9 cellular contexts compared by ENCODE assay signal in the genomic region with DNA sequence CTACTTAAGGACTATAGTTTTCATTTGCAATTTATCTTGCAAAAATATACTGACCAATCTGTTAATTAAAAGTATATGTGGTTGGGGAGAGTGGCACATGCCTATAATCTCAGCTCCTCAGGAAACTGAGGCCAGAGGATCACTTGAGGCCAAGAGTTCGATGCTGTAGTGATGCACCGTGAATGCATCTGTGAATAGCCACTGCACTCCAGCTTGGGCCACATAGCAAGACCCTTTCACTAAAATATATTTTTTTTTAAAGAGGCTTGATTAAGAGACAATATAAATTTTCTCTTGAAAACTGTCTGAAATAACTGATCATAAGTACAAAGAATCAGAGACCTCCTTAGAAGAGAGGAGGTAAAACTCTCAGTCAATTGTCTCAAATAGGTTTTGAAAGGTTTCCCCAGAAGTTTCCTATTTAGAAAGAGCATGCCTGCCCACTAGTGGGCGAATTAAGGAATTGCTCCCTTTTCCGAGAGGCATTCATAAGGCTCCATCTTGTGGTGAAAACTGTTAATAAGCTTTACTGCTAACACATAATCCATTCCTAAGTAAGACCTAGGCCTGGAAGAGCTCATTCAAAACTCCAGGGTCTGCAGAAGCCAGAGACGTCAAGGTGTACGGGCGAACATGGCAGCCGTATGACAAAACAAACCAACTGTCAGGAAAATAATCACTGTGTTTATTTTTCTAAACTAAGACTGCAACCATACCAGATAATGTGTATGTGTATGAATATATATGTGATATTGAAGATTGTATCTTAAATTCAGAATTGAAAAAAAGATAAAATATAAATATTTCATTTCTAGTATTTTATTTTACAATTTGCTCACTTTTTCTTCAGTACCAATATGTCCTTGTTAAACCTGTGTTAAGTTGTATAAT. TPM values are rescaled to one million over a fixed set of nuclear protein-coding genes. Genes with fewer than 3 reads are reported as not detected.
DNase-seq lines count a peak whose midpoint lies in the region; ATAC-seq and TF ChIP-seq lines count a peak whose summit lies in the region.
"Had no signal": no experiment of that assay in that cellular context is flagged by ENCODE, and none has a peak within 500 bp of the region (broad histone marks: within the 10 kb centered on the region; RNA-seq: fewer than 3 reads in every experiment).

No MANE protein-coding gene starts in this region.

- H3K36me3 ChIP-seq in CD4-positive, CD25-positive, alpha-beta regulatory T cell (ENCODE audit: control insufficient read depth, insufficient read depth, low read length), result no peaks in the 10 kb centered on the region
- H3K36me3 ChIP-seq in WERI-Rb-1, result no peaks in the 10 kb centered on the region

- H3K4me1 Mint-ChIP-seq in CD4-positive, CD25-positive, alpha-beta regulatory T cell, result no peaks in the 10 kb centered on the region

- peaks cover 17% of the 10 kb centered on the region for H3K27me3 Mint-ChIP-seq in CD4-positive, CD25-positive, alpha-beta regulatory T cell

- peak; percentile 50 to 88 (median 80) for DNase-seq in CD4-positive, CD25-positive, alpha-beta regulatory T cell
- DNase-seq in GM19240 (ENCODE audit: insufficient read length, low spot score), result peak; percentile 60
- peak; percentile 75 for DNase-seq in NCI-H2227 treated with DMSO at 0.1 percent for 48 hours (lab: John Stamatoyannopoulos, UW)
- peak; percentile 58 for DNase-seq in WERI-Rb-1
- peak; percentile 89 for DNase-seq in cerebellar cortex (ENCODE audit: low spot score)
- no peak for DNase-seq in left lobe of liver (ENCODE audit: low spot score)
- peak; percentile 31 to 46 (median 34) for DNase-seq in stimulated activated CD4-positive, alpha-beta T cell treated with anti-CD3 and anti-CD28 coated beads, TNF-alpha, amount 100 ng/mL, for 24 hours (ENCODE audit: low read depth in 3 of 3)

- ATAC-seq in CD4-positive, CD25-positive, alpha-beta regulatory T cell (ENCODE audit: low read depth in 2 of 2), result peak; percentile 89 to 91
- ATAC-seq in HG03342 (IDR thresholded peaks at IDR 0.05; ENCODE audit: unreplicated experiment) (peak; percentile 92), left lobe of liver (peak; percentile 100)

- H3K9me3 ChIP-seq in CD4-positive, CD25-positive, alpha-beta regulatory T cell (ENCODE audit: control insufficient read depth in 2 of 2, low read length in 2 of 2), result no peaks in the 10 kb centered on the region
- no peaks in the 10 kb centered on the region for H3K9me3 ChIP-seq in WERI-Rb-1 (ENCODE audit: severe bottlenecking)

- no peak overlapping the region for H3K4me3 Mint-ChIP-seq in CD4-positive, CD25-positive, alpha-beta regulatory T cell

- no peaks in the 10 kb centered on the region for H3K36me3 Mint-ChIP-seq in CD4-positive, CD25-positive, alpha-beta regulatory T cell

- peaks cover 2% of the 10 kb centered on the region for H3K27me3 ChIP-seq in CD4-positive, CD25-positive, alpha-beta regulatory T cell (ENCODE audit: control insufficient read depth, insufficient read depth, low read length)
- H3K27me3 ChIP-seq in WERI-Rb-1 (ENCODE audit: insufficient read depth, low read depth, severe bottlenecking), result no peaks in the 10 kb centered on the region

- H3K9me3 Mint-ChIP-seq in CD4-positive, CD25-positive, alpha-beta regulatory T cell, result no peaks in the 10 kb centered on the region

- peak; percentile 88 for TF ChIP-seq CTCF in WERI-Rb-1 (IDR thresholded peaks at IDR 0.05; ENCODE audit: low read depth, low read length)

- H3K27ac Mint-ChIP-seq in CD4-positive, CD25-positive, alpha-beta regulatory T cell, result peak overlapping the region in 1 of 3 donors; percentile 26

- H3K4me1 ChIP-seq in CD4-positive, CD25-positive, alpha-beta regulatory T cell (ENCODE audit: control insufficient read depth, insufficient read depth, low read length, poor library complexity, severe bottlenecking), result no peaks in the 10 kb centered on the region

- no peak overlapping the region for H3K27ac ChIP-seq in CD4-positive, CD25-positive, alpha-beta regulatory T cell (ENCODE audit: insufficient read depth, low read length, poor library complexity, severe bottlenecking)
- H3K27ac ChIP-seq in WERI-Rb-1, result no peak overlapping the region

- no peak overlapping the region for H3K4me3 ChIP-seq in CD4-positive, CD25-positive, alpha-beta regulatory T cell (ENCODE audit: low read depth, low read length)
- no peak overlapping the region for H3K4me3 ChIP-seq in WERI-Rb-1 (ENCODE audit: low read depth, low read length)

RNA-seq across cellular contexts. Expression of gene TAS2R40, which starts 6.8 kb away (rescaled TPM):
- not detected for total RNA-seq in CD4-positive, CD25-positive, alpha-beta regulatory T cell
- polyA plus RNA-seq in CD4-positive, CD25-positive, alpha-beta regulatory T cell, result not detected
- total RNA-seq in left lobe of liver, result not detected
- total RNA-seq: T-helper 2 cell treated with Interferon-gamma antibody and Interleukin-4, amounts not matched to agents 100 ng/mL and 5 ng/mL, for 36 hours had no signal

RNA-seq across cellular contexts. Expression of gene TAS2R39, which starts 31.8 kb away (rescaled TPM):
- total RNA-seq in CD4-positive, CD25-positive, alpha-beta regulatory T cell, result not detected
- polyA plus RNA-seq in CD4-positive, CD25-positive, alpha-beta regulatory T cell, result not detected
- not detected for total RNA-seq in left lobe of liver
- total RNA-seq: T-helper 2 cell treated with Interferon-gamma antibody and Interleukin-4, amounts not matched to agents 100 ng/mL and 5 ng/mL, for 36 hours had no signal

RNA-seq across cellular contexts. Expression of gene GSTK1, which starts 48.2 kb away (rescaled TPM):
- 475 TPM for total RNA-seq in CD4-positive, CD25-positive, alpha-beta regulatory T cell
- 100 to 1,000 TPM; 589 to 845 (median 707) TPM for polyA plus RNA-seq in CD4-positive, CD25-positive, alpha-beta regulatory T cell
- 261 TPM for total RNA-seq in left lobe of liver
